In the genomic region with DNA sequence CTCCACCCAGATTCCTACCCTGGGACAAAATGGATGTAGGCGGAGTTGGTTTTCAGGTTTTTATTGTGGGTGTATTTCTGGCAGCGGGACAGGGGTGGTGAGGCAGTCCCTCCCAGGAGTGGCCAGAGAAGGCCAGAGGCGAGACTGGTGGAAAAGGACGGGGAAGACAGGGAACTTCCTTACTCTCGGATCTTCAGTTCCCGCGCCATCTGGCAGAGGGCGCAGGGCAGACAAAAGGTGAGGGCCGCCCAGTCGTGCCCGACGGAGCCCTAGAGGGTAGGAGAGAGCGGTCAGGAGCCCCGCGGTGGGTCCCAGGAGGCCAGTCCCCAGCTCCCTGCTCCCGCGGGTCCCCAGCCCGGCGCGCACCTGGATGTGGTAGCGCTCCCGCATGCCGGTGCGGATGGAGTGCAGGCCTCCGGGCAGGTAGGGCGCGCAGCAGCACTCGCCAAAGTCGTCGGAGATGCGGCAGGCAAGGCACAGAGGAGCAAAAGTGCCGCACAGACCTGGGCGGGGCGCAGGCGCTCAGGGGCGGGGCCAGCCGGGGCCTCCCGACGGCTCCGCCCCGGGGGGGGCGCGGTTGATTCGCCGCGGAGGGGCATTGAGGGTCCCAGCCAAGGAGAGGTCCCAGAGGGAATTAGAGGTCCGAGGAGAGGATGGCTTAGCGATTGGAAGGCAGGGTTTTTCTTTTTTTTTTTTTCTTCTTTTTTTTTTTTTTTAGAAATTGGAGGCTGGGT, we compare ENCODE assay signal across 8 cellular contexts. TPM values are rescaled to one million over a fixed set of nuclear protein-coding genes. Genes with fewer than 3 reads are reported as not detected.
DNase-seq lines count a peak whose midpoint lies in the region; ATAC-seq, FAIRE-seq and TF ChIP-seq lines count a peak whose summit lies in the region.

No MANE protein-coding gene starts in this region.

- H3K27ac Mint-ChIP-seq in CD4-positive, alpha-beta memory T cell: peak overlapping the region in 4 of 7 donors; percentile 35 to 73 (median 55)

- no peak for TF ChIP-seq POLR2A in endothelial cell of umbilical vein (IDR thresholded peaks at IDR 0.05; ENCODE audit: low read depth, low read length)

- peaks cover 4 to 7% (median 6%) of the 10 kb centered on the region in 4 donors for H3K4me1 Mint-ChIP-seq in CD4-positive, alpha-beta memory T cell

- no peaks in the 10 kb centered on the region for H3K9me1 ChIP-seq in endothelial cell of umbilical vein (replicated peaks; ENCODE audit: control insufficient read depth, extremely low read depth, insufficient read depth, low read length)

- intact Hi-C loops in CD4-positive, alpha-beta memory T cell (cut with micrococcal nuclease): loop anchor here (1.0 to 5.0 kb wide), 3 partner anchors 10 to 46 kb away; no protein-coding TSS in a partner anchor
- intact Hi-C loops in endothelial cell of umbilical vein (cut with micrococcal nuclease): loop anchor here (1.0 kb wide), 2 partner anchors 14 to 46 kb away; no protein-coding TSS in a partner anchor

- peaks cover 10% of the 10 kb centered on the region for H3K4me1 ChIP-seq in CD4-positive, alpha-beta memory T cell (ENCODE audit: insufficient read depth, low read length)
- H3K4me1 ChIP-seq in endothelial cell of umbilical vein (ENCODE audit: control insufficient read depth, extremely low read depth, insufficient read depth, low read length): peaks cover 3% of the 10 kb centered on the region
- peaks cover 3% of the 10 kb centered on the region in 2 donors for H3K4me1 ChIP-seq in mucosa of rectum (ENCODE audit: control insufficient read depth in 2 of 2, insufficient read depth in 2 of 2, low read length in 2 of 2)

- peak; percentile 39 to 54 for TF ChIP-seq CTCF in endothelial cell of umbilical vein (IDR thresholded peaks at IDR 0.05; ENCODE audit: extremely low read depth in 1 of 2, insufficient read depth in 1 of 2, low read depth in 1 of 2, low read length in 2 of 2)

- peak overlapping the region; percentile 95 for H2AFZ ChIP-seq in endothelial cell of umbilical vein (ENCODE audit: low read depth, low read length)

- H3K36me3 ChIP-seq in CD4-positive, alpha-beta memory T cell (ENCODE audit: insufficient read depth, low read length): no peaks in the 10 kb centered on the region
- no peaks in the 10 kb centered on the region for H3K36me3 ChIP-seq in endothelial cell of umbilical vein (ENCODE audit: control insufficient read depth in 2 of 2, extremely low read depth in 1 of 2, insufficient read depth in 2 of 2, low read length in 2 of 2)
- no peaks in the 10 kb centered on the region for H3K36me3 ChIP-seq in mucosa of rectum (ENCODE audit: control insufficient read depth in 2 of 2, insufficient read depth in 2 of 2, low read length in 2 of 2)

- H3K27ac ChIP-seq in CD4-positive, alpha-beta memory T cell (ENCODE audit: low read depth, low read length): no peak overlapping the region
- H3K27ac ChIP-seq in endothelial cell of umbilical vein (ENCODE audit: insufficient read depth, low read depth, low read length) (no peak overlapping the region), mucosa of rectum (ENCODE audit: low read depth in 2 of 2, low read length in 2 of 2) (peak overlapping the region; percentile 67 to 68)

- H3K4me3 ChIP-seq in CD4-positive, alpha-beta memory T cell (ENCODE audit: low read length in 2 of 2): peak overlapping the region in 1 of 2 donors; percentile 45
- H3K4me3 ChIP-seq in endothelial cell of umbilical vein (replicated peaks in 1 of 3; ENCODE audit: insufficient read depth in 1 of 3, low read depth in 1 of 3, low read length in 3 of 3): peak overlapping the region in 2 of 3 experiments; percentile 10 to 23
- H3K4me3 ChIP-seq in mucosa of rectum (ENCODE audit: low read length in 2 of 2): peak overlapping the region; percentile 58 to 61

- H3K9ac ChIP-seq in endothelial cell of umbilical vein (replicated peaks; ENCODE audit: extremely low read depth, insufficient read depth, low read length): peak overlapping the region; percentile 4
- peak overlapping the region in 1 of 2 donors; percentile 8 for H3K9ac ChIP-seq in mucosa of rectum (ENCODE audit: low read depth in 1 of 2, low read length in 2 of 2)

- FAIRE-seq in endothelial cell of umbilical vein (lab: Jason Lieb, UNC): peak; percentile 66

- H3K79me2 ChIP-seq in endothelial cell of umbilical vein (ENCODE audit: control insufficient read depth, insufficient read depth, low read length): no peaks in the 10 kb centered on the region

- ATAC-seq in HG03354 (IDR thresholded peaks at IDR 0.05; ENCODE audit: poor library complexity, severe bottlenecking, unreplicated experiment) (peak; percentile 50), GM21786 (IDR thresholded peaks at IDR 0.05; ENCODE audit: unreplicated experiment) (no peak)

- no peaks in the 10 kb centered on the region for H3K36me3 Mint-ChIP-seq in CD4-positive, alpha-beta memory T cell

- H3K9me3 ChIP-seq in CD4-positive, alpha-beta memory T cell (ENCODE audit: control insufficient read depth in 1 of 2, low read length in 2 of 2): no peaks in the 10 kb centered on the region
- no peaks in the 10 kb centered on the region for H3K9me3 ChIP-seq in endothelial cell of umbilical vein (replicated peaks; ENCODE audit: control insufficient read depth, insufficient read depth, low read length)
- H3K9me3 ChIP-seq in mucosa of rectum (ENCODE audit: control insufficient read depth in 2 of 2, low read length in 2 of 2): no peaks in the 10 kb centered on the region

- H3K4me2 ChIP-seq in endothelial cell of umbilical vein (ENCODE audit: insufficient read depth, low read length): peak overlapping the region; percentile 74

- peaks cover 24 to 26% of the 10 kb centered on the region in 2 donors for H3K27me3 Mint-ChIP-seq in CD4-positive, alpha-beta memory T cell

- no peaks in the 10 kb centered on the region for H3K9me3 Mint-ChIP-seq in CD4-positive, alpha-beta memory T cell

- BruUV-seq in endothelial cell of umbilical vein (replicated peaks; lab: Mats Ljungman, UMichigan): no TSS peak

- DNase-seq in CD4-positive, alpha-beta memory T cell: peak; percentile 62 to 72 (median 66)
- peak; percentile 64 for DNase-seq in NCI-H82 treated with DMSO at 0.1 percent for 48 hours (lab: John Stamatoyannopoulos, UW; ENCODE audit: unreplicated experiment)
- peak; percentile 19 to 46 for DNase-seq in activated CD8-positive, alpha-beta memory T cell treated with anti-CD3 and anti-CD28 coated beads for 1 hour (ENCODE audit: extremely low read depth in 1 of 2, low read depth in 1 of 2)
- DNase-seq in endothelial cell of umbilical vein (ENCODE audit: low read depth, low spot score): peak; percentile 41
- DNase-seq in stimulated activated CD8-positive, alpha-beta memory T cell treated with anti-CD3 and anti-CD28 coated beads, Interleukin-7, amount 100 ng/mL, for 24 hours (ENCODE audit: low read depth): peak; percentile 40

- POLR2A ChIA-PET in CD4-positive, alpha-beta memory T cell (lab: Charles Lee; ENCODE audit: partially characterized antibody): interaction anchor here (1.1 kb wide), 1 partner anchor 36 kb away, joined by 5 read pairs; no protein-coding TSS in a partner anchor
- POLR2A ChIA-PET in endothelial cell of umbilical vein (lab: Charles Lee): interaction anchor here (0.7 to 1.4 kb wide), 3 partner anchors 10 to 211 kb away, joined by 3 to 5 read pairs (median 4); no protein-coding TSS in a partner anchor

- H4K20me1 ChIP-seq in endothelial cell of umbilical vein (replicated peaks; ENCODE audit: control insufficient read depth, extremely low read depth, insufficient read depth, low read length): no peaks in the 10 kb centered on the region

- CTCF ChIA-PET in CD4-positive, alpha-beta memory T cell (lab: Charles Lee; ENCODE audit: partially characterized antibody): interaction anchor here (1.0 to 2.4 kb wide), 10 partner anchors 8 to 53 kb away, joined by 3 to 18 read pairs (median 4); no protein-coding TSS in a partner anchor
- CTCF ChIA-PET in endothelial cell of umbilical vein (lab: Charles Lee): interaction anchor here (0.6 to 1.6 kb wide), 4 partner anchors 8 to 33 kb away, joined by 3 read pairs; no protein-coding TSS in a partner anchor

- H3K4me3 Mint-ChIP-seq in CD4-positive, alpha-beta memory T cell: peak overlapping the region; percentile 42 to 80 (median 68)

- dilution Hi-C loops in endothelial cell of umbilical vein (cut with MboI; ENCODE audit: extremely low pct_ligation_motif_present, low sequenced_read_pairs): no loop called here

- H3K27me3 ChIP-seq in CD4-positive, alpha-beta memory T cell (ENCODE audit: insufficient read depth, low read length): no peaks in the 10 kb centered on the region
- H3K27me3 ChIP-seq in endothelial cell of umbilical vein (ENCODE audit: control insufficient read depth in 2 of 2, insufficient read depth in 2 of 2, low read length in 2 of 2) (peaks cover 12 to 20% of the 10 kb centered on the region in 2 experiments), mucosa of rectum (ENCODE audit: control insufficient read depth in 2 of 2, insufficient read depth in 2 of 2, low read length in 2 of 2) (peaks cover 8 to 12% of the 10 kb centered on the region in 2 donors)

RNA-seq across cellular contexts. Expression of gene CNFN, which starts 3.0 kb away (rescaled TPM):
- total RNA-seq in CD4-positive, alpha-beta memory T cell: not detected
- polyA plus RNA-seq in CD4-positive, alpha-beta memory T cell: under 1 TPM in 1 of 2 donors, not detected in 1; 0.96 TPM
- total RNA-seq in endothelial cell of umbilical vein: 0.73 TPM in 1 of 2 replicates, not detected in the other
- 0.23 and 0.27 TPM in 2 replicates for polyA plus RNA-seq in endothelial cell of umbilical vein
- 0.75 and 0.87 TPM in 2 replicates for polyA plus RNA-seq in endothelial cell of umbilical vein (2011; cell fraction: cytosol; rRNA removed)
- polyA plus RNA-seq in endothelial cell of umbilical vein (2011; cell fraction: nucleus; rRNA removed): not detected in 2 replicates
- 1.3 and 2.0 TPM in 2 replicates for polyA plus RNA-seq in endothelial cell of umbilical vein (2012)
- polyA minus RNA-seq in endothelial cell of umbilical vein: 0.95 TPM in 1 of 2 replicates, not detected in the other
- 4.3 TPM for polyA minus RNA-seq in endothelial cell of umbilical vein (2011; cell fraction: cytosol; rRNA and poly(A)+ RNA removed)
- not detected in 2 replicates for polyA minus RNA-seq in endothelial cell of umbilical vein (2011; cell fraction: nucleus; rRNA and poly(A)+ RNA removed)

RNA-seq across cellular contexts. Expression of gene LIPE, which starts 40.0 kb away (rescaled TPM):
- total RNA-seq in CD4-positive, alpha-beta memory T cell: 10 to 100 TPM; 32.5 to 32.6 TPM
- polyA plus RNA-seq in CD4-positive, alpha-beta memory T cell: 1 to 10 TPM; 4.0 to 7.4 TPM
- total RNA-seq in endothelial cell of umbilical vein: 10.4 and 13.5 TPM in 2 replicates
- polyA plus RNA-seq in endothelial cell of umbilical vein: 3.8 and 6.0 TPM in 2 replicates
- polyA plus RNA-seq in endothelial cell of umbilical vein (2011; cell fraction: cytosol; rRNA removed): 3.8 and 4.8 TPM in 2 replicates
- 4.2 and 5.8 TPM in 2 replicates for polyA plus RNA-seq in endothelial cell of umbilical vein (2011; cell fraction: nucleus; rRNA removed)
- 4.0 and 6.7 TPM in 2 replicates for polyA plus RNA-seq in endothelial cell of umbilical vein (2012)
- polyA minus RNA-seq in endothelial cell of umbilical vein: 3.4 and 4.3 TPM in 2 replicates
- polyA minus RNA-seq in endothelial cell of umbilical vein (2011; cell fraction: cytosol; rRNA and poly(A)+ RNA removed): not detected
- polyA minus RNA-seq in endothelial cell of umbilical vein (2011; cell fraction: nucleus; rRNA and poly(A)+ RNA removed): 3.2 and 6.1 TPM in 2 replicates

RNA-seq across cellular contexts. Expression of gene CXCL17, which starts 55.6 kb away (rescaled TPM):
- total RNA-seq in CD4-positive, alpha-beta memory T cell: not detected
- not detected for polyA plus RNA-seq in CD4-positive, alpha-beta memory T cell
- total RNA-seq in endothelial cell of umbilical vein: not detected in 2 replicates
- not detected in 2 replicates for polyA plus RNA-seq in endothelial cell of umbilical vein
- polyA plus RNA-seq in endothelial cell of umbilical vein (2011; cell fraction: cytosol; rRNA removed): not detected in 2 replicates
- polyA plus RNA-seq in endothelial cell of umbilical vein (2011; cell fraction: nucleus; rRNA removed): not detected in 2 replicates
- polyA plus RNA-seq in endothelial cell of umbilical vein (2012): not detected in 2 replicates
- polyA minus RNA-seq in endothelial cell of umbilical vein: not detected in 2 replicates
- polyA minus RNA-seq in endothelial cell of umbilical vein (2011; cell fraction: cytosol; rRNA and poly(A)+ RNA removed): not detected
- not detected in 2 replicates for polyA minus RNA-seq in endothelial cell of umbilical vein (2011; cell fraction: nucleus; rRNA and poly(A)+ RNA removed)

Comparison
In these comparisons a context has a peak if more than half of its experiments do, and no peak if none do; other contexts are left out.
1. H3K27ac ChIP-seq: peak in mucosa of rectum (2 of 2); none in CD4-positive, alpha-beta memory T cell (single experiment) and endothelial cell of umbilical vein (single experiment).
2. Peak in every context shown above with its lines, with median percentiles within 50 percentile points of each other: DNase-seq.